Comparison of ENCODE assay signal across 8 cellular contexts in the genomic region with DNA sequence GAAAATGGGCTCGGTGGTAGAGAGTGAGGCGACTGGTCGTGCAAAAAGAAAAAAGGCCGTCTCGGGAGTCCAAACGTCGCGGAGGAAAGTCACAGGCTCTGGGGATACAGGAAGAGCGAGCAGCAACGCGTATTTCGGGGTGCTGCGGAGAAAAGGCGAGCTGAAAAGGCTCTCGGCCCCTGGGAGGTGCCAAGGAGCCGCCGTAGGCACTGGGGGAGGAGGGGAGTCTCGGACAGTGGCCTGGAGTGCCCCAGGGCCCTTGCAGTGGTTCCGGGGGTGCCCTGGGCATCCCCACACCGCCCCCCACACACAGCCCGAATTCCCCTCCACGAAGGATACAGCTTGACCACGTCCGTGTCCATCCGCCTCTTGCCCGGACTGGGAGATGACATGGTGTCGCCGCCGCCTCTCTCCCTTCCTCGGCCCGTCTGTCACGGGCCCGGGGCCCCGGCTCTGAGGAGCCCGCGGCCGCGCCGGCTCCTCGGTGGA. TPM values are rescaled to one million over a fixed set of nuclear protein-coding genes. Genes with fewer than 3 reads are reported as not detected.
DNase-seq lines count a peak whose midpoint lies in the region; TF ChIP-seq lines count a peak whose summit lies in the region.

No MANE protein-coding gene starts in this region.

- H3K36me3 ChIP-seq in GM23248 (ENCODE audit: low read depth): no peaks in the 10 kb centered on the region

- H3K4me1 ChIP-seq in GM23248 (ENCODE audit: insufficient read depth): peaks cover 36% of the 10 kb centered on the region

- peaks cover 48% of the 10 kb centered on the region for H3K79me2 ChIP-seq in GM23248 (ENCODE audit: insufficient read depth)

- peak overlapping the region; percentile 93 for H3K27ac Mint-ChIP-seq in neural crest cell (ENCODE audit: unreplicated experiment)

- H3K9me2 ChIP-seq in GM23248 (ENCODE audit: insufficient read depth): no peaks in the 10 kb centered on the region

- H3K9ac ChIP-seq in GM23248: peak overlapping the region; percentile 90

- H3F3A ChIP-seq in GM23248 (ENCODE audit: insufficient read depth): peaks cover 47% of the 10 kb centered on the region

- CTCF ChIA-PET in GM10248 (lab: Yijun Ruan, JAX): interaction anchor here (0.9 to 3.5 kb wide), 3 partner anchors 18 to 58 kb away, joined by 3 to 21 read pairs (median 4); no protein-coding TSS in a partner anchor

- no peaks in the 10 kb centered on the region for H3K9me3 ChIP-seq in GM23248 (ENCODE audit: low read depth)

- peak overlapping the region; percentile 93 for H3K27ac ChIP-seq in GM23248

- H3K27me3 Mint-ChIP-seq in neural crest cell (ENCODE audit: low read depth): no peaks in the 10 kb centered on the region

- peaks cover 14% of the 10 kb centered on the region for H3K4me1 Mint-ChIP-seq in neural crest cell

- H3K36me3 Mint-ChIP-seq in neural crest cell (ENCODE audit: low read depth): no peaks in the 10 kb centered on the region

- peak overlapping the region; percentile 74 for H2AFZ ChIP-seq in GM23248

- H3K4me3 ChIP-seq in GM23248 (peak overlapping the region; percentile 93), fibroblast of pulmonary artery (replicated peaks; ENCODE audit: low read depth, low read length) (peak overlapping the region; percentile 91)

- no peaks in the 10 kb centered on the region for H3K9me3 Mint-ChIP-seq in neural crest cell

- POLR2A ChIA-PET in GM10248 (lab: Yijun Ruan, JAX): interaction anchor here (0.5 kb wide), 1 partner anchor 405 kb away, joined by 4 read pairs; no protein-coding TSS in a partner anchor

- WGBS in GM23248 (ENCODE audit: low coverage in 1 of 2, low lambda C conversion rate in 2 of 2, missing lambda C conversion rate in 2 of 2), 2 experiments: 0 to 2% methylated on average over 24 to 33 of the region's 40 CpGs

- TF ChIP-seq CTCF in GM10248 (IDR thresholded peaks at IDR 0.05; ENCODE audit: control extremely low read depth, extremely low read depth, low read depth, missing control alignments): no peak
- TF ChIP-seq CTCF in fibroblast of pulmonary artery (IDR thresholded peaks at IDR 0.05; ENCODE audit: low read length, missing control alignments): no peak
- TF ChIP-seq CTCF in neural crest cell (conservative IDR thresholded peaks at IDR 0.05): no peak

- peak; percentile 50 for DNase-seq in GM10248 (ENCODE audit: extremely low spot score)
- DNase-seq in GM23248: peak; percentile 70
- DNase-seq in LoVo (ENCODE audit: low spot score): peak; percentile 46
- peak; percentile 22 for DNase-seq in activated T-cell treated with anti-CD3 and anti-CD28 coated beads for 48 hours (ENCODE audit: low read depth)
- DNase-seq in fibroblast of pulmonary artery (ENCODE audit: low read depth): no peak
- DNase-seq in neural crest cell (ENCODE audit: low read depth, low spot score): peak; percentile 44
- DNase-seq in iPS-NIHi7 (ENCODE audit: extremely low spot score): no peak
- DNase-seq in COR-L47 (lab: John Stamatoyannopoulos, UW): no peak

- no peaks in the 10 kb centered on the region for H3K27me3 ChIP-seq in GM23248 (replicated peaks; ENCODE audit: insufficient read depth)

- no peaks in the 10 kb centered on the region; the same call in 1 of the 2 replicates for H4K20me1 ChIP-seq in GM23248 (ENCODE audit: insufficient read depth)

- in situ Hi-C loops in GM23248 (cut with MboI): no loop called here

- H3K4me2 ChIP-seq in GM23248 (ENCODE audit: unreplicated experiment): peak overlapping the region; percentile 94

- H3K4me3 Mint-ChIP-seq in neural crest cell: no peak overlapping the region

RNA-seq across cellular contexts. Expression of a gene that starts 0.6 kb away (rescaled TPM):
- total RNA-seq in GM23248 (2014; rRNA removed; shearing (Covaris generic)): 37.9 and 44.4 TPM in 2 replicates
- polyA plus RNA-seq in GM23248 (2016; fragmentation: Nextera tagmentation; extraction: Ambion mirVana): 40.7 and 42.9 TPM in 2 replicates
- 43.4 and 49.5 TPM in 2 replicates for total RNA-seq in neural crest cell

Comparison
In these comparisons a context has a peak if more than half of its experiments do, and no peak if none do; other contexts are left out.
1. DNase-seq: peak in GM10248 (single experiment), GM23248 (single experiment), LoVo (single experiment), activated T-cell treated with anti-CD3 and anti-CD28 coated beads for 48 hours (single experiment) and neural crest cell (single experiment); none in fibroblast of pulmonary artery (single experiment), iPS-NIHi7 (single experiment) and COR-L47 (single experiment).